In the genomic region with DNA sequence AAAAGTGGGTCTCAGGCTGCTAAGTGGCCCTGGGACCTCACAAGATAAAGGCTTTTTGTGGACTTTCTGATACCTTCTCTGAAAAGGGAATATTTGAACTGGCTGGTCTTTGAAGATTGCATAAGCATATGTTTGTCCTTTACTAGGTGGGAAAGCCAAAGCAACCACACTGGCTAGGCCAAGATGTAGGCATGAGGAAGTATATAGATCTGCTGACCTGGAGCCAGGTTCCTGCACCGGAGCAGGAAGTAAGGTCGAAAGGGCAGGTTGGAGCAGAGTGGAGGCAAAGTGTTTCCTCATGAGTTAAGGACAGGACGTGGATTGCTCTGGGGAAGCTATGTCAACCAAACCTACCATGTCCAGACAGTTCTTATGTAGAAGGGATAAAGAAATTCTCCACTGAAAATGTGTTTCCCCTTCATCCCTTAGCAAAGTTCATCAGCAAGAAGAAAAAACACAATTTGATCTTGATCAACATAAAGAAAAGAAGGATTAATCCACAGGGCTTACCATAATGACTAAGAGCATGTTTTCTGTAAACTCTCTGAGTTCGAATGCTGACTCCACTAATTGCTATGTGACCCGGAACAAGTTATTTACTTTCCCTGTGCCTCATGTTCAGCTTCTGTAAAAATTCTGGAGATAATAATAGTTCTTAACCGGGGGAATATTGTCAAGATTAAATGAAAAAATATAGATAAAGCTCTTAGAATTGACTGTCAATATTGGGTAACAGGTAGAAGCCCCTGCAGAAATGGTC, we compare ENCODE assay signal across 1 cellular context.
TF ChIP-seq lines count a peak whose summit lies in the region.

No MANE protein-coding gene starts in this region.

TF ChIP-seq in HepG2, 621 proteins besides CTCF, POLR2A, EP300 and RAD21 (continued from another document):
- no peak for TF ChIP-seq TOPORS (CRISPR knock-in tag; IDR thresholded peaks at IDR 0.05)
- TF ChIP-seq ZNF749 (CRISPR knock-in tag; IDR thresholded peaks at IDR 0.05; ENCODE audit: borderline replicate concordance): no peak
- TF ChIP-seq ESRRA (CRISPR knock-in tag; IDR thresholded peaks at IDR 0.05; ENCODE audit: low read depth): no peak
- 0 out of 2 replicates have a peak, but pooled peaks have one; percentile 43 for TF ChIP-seq MEF2D (CRISPR knock-in tag; IDR thresholded peaks at IDR 0.05)
- TF ChIP-seq PPARG (CRISPR knock-in tag; conservative IDR thresholded peaks at IDR 0.05): no peak
- peak; percentile 76 for TF ChIP-seq RXRB (CRISPR knock-in tag; IDR thresholded peaks at IDR 0.05; ENCODE audit: borderline replicate concordance)
- TF ChIP-seq NFKB2 (CRISPR knock-in tag; IDR thresholded peaks at IDR 0.05; ENCODE audit: borderline replicate concordance): no peak
- no peak for TF ChIP-seq MZF1 (CRISPR knock-in tag; IDR thresholded peaks at IDR 0.05; ENCODE audit: borderline replicate concordance)
- TF ChIP-seq MATR3 (CRISPR knock-in tag; IDR thresholded peaks at IDR 0.05): no peak
- TF ChIP-seq, protein P1, sequence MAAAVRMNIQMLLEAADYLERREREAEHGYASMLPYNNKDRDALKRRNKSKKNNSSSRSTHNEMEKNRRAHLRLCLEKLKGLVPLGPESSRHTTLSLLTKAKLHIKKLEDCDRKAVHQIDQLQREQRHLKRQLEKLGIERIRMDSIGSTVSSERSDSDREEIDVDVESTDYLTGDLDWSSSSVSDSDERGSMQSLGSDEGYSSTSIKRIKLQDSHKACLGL (CRISPR knock-in tag; IDR thresholded peaks at IDR 0.05): no peak
- TF ChIP-seq, protein P2, sequence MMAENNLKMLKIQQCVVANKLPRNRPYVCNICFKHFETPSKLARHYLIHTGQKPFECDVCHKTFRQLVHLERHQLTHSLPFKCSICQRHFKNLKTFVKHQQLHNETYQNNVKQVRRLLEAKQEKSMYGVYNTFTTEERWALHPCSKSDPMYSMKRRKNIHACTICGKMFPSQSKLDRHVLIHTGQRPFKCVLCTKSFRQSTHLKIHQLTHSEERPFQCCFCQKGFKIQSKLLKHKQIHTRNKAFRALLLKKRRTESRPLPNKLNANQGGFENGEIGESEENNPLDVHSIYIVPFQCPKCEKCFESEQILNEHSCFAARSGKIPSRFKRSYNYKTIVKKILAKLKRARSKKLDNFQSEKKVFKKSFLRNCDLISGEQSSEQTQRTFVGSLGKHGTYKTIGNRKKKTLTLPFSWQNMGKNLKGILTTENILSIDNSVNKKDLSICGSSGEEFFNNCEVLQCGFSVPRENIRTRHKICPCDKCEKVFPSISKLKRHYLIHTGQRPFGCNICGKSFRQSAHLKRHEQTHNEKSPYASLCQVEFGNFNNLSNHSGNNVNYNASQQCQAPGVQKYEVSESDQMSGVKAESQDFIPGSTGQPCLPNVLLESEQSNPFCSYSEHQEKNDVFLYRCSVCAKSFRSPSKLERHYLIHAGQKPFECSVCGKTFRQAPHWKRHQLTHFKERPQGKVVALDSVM (CRISPR knock-in tag; IDR thresholded peaks at IDR 0.05): no peak
- no peak for TF ChIP-seq TBP (CRISPR knock-in tag; IDR thresholded peaks at IDR 0.05)
- TF ChIP-seq WIZ (CRISPR knock-in tag; IDR thresholded peaks at IDR 0.05): peak; percentile 85
- TF ChIP-seq, protein P3, sequence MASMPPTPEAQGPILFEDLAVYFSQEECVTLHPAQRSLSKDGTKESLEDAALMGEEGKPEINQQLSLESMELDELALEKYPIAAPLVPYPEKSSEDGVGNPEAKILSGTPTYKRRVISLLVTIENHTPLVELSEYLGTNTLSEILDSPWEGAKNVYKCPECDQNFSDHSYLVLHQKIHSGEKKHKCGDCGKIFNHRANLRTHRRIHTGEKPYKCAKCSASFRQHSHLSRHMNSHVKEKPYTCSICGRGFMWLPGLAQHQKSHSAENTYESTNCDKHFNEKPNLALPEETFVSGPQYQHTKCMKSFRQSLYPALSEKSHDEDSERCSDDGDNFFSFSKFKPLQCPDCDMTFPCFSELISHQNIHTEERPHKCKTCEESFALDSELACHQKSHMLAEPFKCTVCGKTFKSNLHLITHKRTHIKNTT (CRISPR knock-in tag; IDR thresholded peaks at IDR 0.05): no peak
- TF ChIP-seq NR3C1 (CRISPR knock-in tag; IDR thresholded peaks at IDR 0.05): no peak
- peak; percentile 99 for TF ChIP-seq ETV6 (CRISPR knock-in tag; conservative IDR thresholded peaks at IDR 0.05)
- peak; percentile 93 for TF ChIP-seq ZMYM4 (CRISPR knock-in tag; IDR thresholded peaks at IDR 0.05)
- TF ChIP-seq ZNF331 (CRISPR knock-in tag; IDR thresholded peaks at IDR 0.05): peak; percentile 79; the same call in 1 of the 2 replicates
- TF ChIP-seq, protein P4, sequence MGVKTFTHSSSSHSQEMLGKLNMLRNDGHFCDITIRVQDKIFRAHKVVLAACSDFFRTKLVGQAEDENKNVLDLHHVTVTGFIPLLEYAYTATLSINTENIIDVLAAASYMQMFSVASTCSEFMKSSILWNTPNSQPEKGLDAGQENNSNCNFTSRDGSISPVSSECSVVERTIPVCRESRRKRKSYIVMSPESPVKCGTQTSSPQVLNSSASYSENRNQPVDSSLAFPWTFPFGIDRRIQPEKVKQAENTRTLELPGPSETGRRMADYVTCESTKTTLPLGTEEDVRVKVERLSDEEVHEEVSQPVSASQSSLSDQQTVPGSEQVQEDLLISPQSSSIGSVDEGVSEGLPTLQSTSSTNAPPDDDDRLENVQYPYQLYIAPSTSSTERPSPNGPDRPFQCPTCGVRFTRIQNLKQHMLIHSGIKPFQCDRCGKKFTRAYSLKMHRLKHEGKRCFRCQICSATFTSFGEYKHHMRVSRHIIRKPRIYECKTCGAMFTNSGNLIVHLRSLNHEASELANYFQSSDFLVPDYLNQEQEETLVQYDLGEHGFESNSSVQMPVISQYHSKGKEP (CRISPR knock-in tag; IDR thresholded peaks at IDR 0.05): no peak
- TF ChIP-seq ZNF530 (CRISPR knock-in tag; IDR thresholded peaks at IDR 0.05; ENCODE audit: low read depth): no peak
- peak; percentile 84 for TF ChIP-seq ELF1 (CRISPR knock-in tag; IDR thresholded peaks at IDR 0.05)
- TF ChIP-seq ZNF34 (CRISPR knock-in tag; IDR thresholded peaks at IDR 0.05; ENCODE audit: borderline replicate concordance): no peak
- TF ChIP-seq, protein P5, sequence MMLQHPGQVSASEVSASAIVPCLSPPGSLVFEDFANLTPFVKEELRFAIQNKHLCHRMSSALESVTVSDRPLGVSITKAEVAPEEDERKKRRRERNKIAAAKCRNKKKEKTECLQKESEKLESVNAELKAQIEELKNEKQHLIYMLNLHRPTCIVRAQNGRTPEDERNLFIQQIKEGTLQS (CRISPR knock-in tag; IDR thresholded peaks at IDR 0.05): peak; percentile 64
- TF ChIP-seq SKI (IDR thresholded peaks at IDR 0.05; ENCODE audit: partially characterized antibody): peak; percentile 29
- TF ChIP-seq, protein P6, sequence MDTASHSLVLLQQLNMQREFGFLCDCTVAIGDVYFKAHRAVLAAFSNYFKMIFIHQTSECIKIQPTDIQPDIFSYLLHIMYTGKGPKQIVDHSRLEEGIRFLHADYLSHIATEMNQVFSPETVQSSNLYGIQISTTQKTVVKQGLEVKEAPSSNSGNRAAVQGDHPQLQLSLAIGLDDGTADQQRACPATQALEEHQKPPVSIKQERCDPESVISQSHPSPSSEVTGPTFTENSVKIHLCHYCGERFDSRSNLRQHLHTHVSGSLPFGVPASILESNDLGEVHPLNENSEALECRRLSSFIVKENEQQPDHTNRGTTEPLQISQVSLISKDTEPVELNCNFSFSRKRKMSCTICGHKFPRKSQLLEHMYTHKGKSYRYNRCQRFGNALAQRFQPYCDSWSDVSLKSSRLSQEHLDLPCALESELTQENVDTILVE (CRISPR knock-in tag; IDR thresholded peaks at IDR 0.05): peak; percentile 47; the same call in 1 of the 2 replicates
- peak; percentile 89 for TF ChIP-seq POGZ (CRISPR knock-in tag; IDR thresholded peaks at IDR 0.05)
- no peak for TF ChIP-seq ASH2L (IDR thresholded peaks at IDR 0.05; ENCODE audit: insufficient read length, low read depth, low read length)
- TF ChIP-seq, protein P7, sequence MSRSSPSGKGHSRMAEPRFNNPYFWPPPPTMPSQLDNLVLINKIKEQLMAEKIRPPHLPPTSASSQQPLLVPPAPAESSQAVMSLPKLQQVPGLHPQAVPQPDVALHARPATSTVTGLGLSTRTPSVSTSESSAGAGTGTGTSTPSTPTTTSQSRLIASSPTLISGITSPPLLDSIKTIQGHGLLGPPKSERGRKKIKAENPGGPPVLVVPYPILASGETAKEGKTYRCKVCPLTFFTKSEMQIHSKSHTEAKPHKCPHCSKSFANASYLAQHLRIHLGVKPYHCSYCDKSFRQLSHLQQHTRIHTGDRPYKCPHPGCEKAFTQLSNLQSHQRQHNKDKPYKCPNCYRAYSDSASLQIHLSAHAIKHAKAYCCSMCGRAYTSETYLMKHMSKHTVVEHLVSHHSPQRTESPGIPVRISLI (CRISPR knock-in tag; IDR thresholded peaks at IDR 0.05; ENCODE audit: borderline replicate concordance): no peak
- TF ChIP-seq ZNF839 (CRISPR knock-in tag; IDR thresholded peaks at IDR 0.05; ENCODE audit: borderline replicate concordance): no peak
- TF ChIP-seq, protein P8, sequence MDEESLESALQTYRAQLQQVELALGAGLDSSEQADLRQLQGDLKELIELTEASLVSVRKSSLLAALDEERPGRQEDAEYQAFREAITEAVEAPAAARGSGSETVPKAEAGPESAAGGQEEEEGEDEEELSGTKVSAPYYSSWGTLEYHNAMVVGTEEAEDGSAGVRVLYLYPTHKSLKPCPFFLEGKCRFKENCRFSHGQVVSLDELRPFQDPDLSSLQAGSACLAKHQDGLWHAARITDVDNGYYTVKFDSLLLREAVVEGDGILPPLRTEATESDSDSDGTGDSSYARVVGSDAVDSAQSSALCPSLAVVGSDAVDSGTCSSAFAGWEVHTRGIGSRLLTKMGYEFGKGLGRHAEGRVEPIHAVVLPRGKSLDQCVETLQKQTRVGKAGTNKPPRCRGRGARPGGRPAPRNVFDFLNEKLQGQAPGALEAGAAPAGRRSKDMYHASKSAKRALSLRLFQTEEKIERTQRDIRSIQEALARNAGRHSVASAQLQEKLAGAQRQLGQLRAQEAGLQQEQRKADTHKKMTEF (CRISPR knock-in tag; IDR thresholded peaks at IDR 0.05): peak; percentile 76
- TF ChIP-seq TCF7 (IDR thresholded peaks at IDR 0.05; ENCODE audit: low read depth): peak; percentile 86
- TF ChIP-seq CHD4 (IDR thresholded peaks at IDR 0.05; ENCODE audit: borderline replicate concordance, low read length): no peak
- TF ChIP-seq, protein P9, sequence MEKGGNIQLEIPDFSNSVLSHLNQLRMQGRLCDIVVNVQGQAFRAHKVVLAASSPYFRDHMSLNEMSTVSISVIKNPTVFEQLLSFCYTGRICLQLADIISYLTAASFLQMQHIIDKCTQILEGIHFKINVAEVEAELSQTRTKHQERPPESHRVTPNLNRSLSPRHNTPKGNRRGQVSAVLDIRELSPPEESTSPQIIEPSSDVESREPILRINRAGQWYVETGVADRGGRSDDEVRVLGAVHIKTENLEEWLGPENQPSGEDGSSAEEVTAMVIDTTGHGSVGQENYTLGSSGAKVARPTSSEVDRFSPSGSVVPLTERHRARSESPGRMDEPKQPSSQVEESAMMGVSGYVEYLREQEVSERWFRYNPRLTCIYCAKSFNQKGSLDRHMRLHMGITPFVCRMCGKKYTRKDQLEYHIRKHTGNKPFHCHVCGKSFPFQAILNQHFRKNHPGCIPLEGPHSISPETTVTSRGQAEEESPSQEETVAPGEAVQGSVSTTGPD (CRISPR knock-in tag; IDR thresholded peaks at IDR 0.05): peak; percentile 89
- peak; percentile 69 for TF ChIP-seq ZFX (CRISPR knock-in tag; IDR thresholded peaks at IDR 0.05; ENCODE audit: low read depth)
- TF ChIP-seq ZNF292 (CRISPR knock-in tag; IDR thresholded peaks at IDR 0.05; ENCODE audit: borderline replicate concordance, low read depth): peak; percentile 38; the same call in 1 of the 2 replicates
- TF ChIP-seq, protein P10, sequence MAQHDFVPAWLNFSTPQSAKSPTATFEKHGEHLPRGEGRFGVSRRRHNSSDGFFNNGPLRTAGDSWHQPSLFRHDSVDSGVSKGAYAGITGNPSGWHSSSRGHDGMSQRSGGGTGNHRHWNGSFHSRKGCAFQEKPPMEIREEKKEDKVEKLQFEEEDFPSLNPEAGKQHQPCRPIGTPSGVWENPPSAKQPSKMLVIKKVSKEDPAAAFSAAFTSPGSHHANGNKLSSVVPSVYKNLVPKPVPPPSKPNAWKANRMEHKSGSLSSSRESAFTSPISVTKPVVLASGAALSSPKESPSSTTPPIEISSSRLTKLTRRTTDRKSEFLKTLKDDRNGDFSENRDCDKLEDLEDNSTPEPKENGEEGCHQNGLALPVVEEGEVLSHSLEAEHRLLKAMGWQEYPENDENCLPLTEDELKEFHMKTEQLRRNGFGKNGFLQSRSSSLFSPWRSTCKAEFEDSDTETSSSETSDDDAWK (CRISPR knock-in tag; IDR thresholded peaks at IDR 0.05): no peak
- TF ChIP-seq ATM (IDR thresholded peaks at IDR 0.05; ENCODE audit: borderline replicate concordance): no peak
- TF ChIP-seq RARA (CRISPR knock-in tag; IDR thresholded peaks at IDR 0.05): peak; percentile 87
- TF ChIP-seq CREM (IDR thresholded peaks at IDR 0.05): peak; percentile 67; the same call in 1 of the 2 replicates
- TF ChIP-seq CREM (CRISPR knock-in tag; IDR thresholded peaks at IDR 0.05): no peak
- TF ChIP-seq SSRP1 (CRISPR knock-in tag; IDR thresholded peaks at IDR 0.05): 0 out of 2 replicates have a peak, but pooled peaks have one; percentile 38
- TF ChIP-seq, protein P11, sequence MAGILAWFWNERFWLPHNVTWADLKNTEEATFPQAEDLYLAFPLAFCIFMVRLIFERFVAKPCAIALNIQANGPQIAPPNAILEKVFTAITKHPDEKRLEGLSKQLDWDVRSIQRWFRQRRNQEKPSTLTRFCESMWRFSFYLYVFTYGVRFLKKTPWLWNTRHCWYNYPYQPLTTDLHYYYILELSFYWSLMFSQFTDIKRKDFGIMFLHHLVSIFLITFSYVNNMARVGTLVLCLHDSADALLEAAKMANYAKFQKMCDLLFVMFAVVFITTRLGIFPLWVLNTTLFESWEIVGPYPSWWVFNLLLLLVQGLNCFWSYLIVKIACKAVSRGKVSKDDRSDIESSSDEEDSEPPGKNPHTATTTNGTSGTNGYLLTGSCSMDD (CRISPR knock-in tag; IDR thresholded peaks at IDR 0.05): no peak
- no peak for TF ChIP-seq AHR (CRISPR knock-in tag; IDR thresholded peaks at IDR 0.05)
- peak; percentile 97 for TF ChIP-seq BCL6 (CRISPR knock-in tag; IDR thresholded peaks at IDR 0.05)
- TF ChIP-seq, protein P12, sequence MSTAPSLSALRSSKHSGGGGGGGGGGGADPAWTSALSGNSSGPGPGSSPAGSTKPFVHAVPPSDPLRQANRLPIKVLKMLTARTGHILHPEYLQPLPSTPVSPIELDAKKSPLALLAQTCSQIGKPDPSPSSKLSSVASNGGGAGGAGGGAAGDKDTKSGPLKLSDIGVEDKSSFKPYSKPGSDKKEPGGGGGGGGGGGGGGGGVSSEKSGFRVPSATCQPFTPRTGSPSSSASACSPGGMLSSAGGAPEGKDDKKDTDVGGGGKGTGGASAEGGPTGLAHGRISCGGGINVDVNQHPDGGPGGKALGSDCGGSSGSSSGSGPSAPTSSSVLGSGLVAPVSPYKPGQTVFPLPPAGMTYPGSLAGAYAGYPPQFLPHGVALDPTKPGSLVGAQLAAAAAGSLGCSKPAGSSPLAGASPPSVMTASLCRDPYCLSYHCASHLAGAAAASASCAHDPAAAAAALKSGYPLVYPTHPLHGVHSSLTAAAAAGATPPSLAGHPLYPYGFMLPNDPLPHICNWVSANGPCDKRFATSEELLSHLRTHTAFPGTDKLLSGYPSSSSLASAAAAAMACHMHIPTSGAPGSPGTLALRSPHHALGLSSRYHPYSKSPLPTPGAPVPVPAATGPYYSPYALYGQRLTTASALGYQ (CRISPR knock-in tag; IDR thresholded peaks at IDR 0.05): no peak
- no peak for TF ChIP-seq ZSCAN29 (CRISPR knock-in tag; conservative IDR thresholded peaks at IDR 0.05)
- TF ChIP-seq HNF4A (CRISPR knock-in tag; IDR thresholded peaks at IDR 0.05): peak; percentile 77
- peak; percentile 79; the same call in 1 of the 2 replicates for TF ChIP-seq IRF2 (CRISPR knock-in tag; IDR thresholded peaks at IDR 0.05)
- TF ChIP-seq PLRG1 (conservative IDR thresholded peaks at IDR 0.05): no peak
- TF ChIP-seq CCDC6 (CRISPR knock-in tag; IDR thresholded peaks at IDR 0.05): no peak; the same call in 1 of the 2 replicates
